14 cellular contexts compared by ENCODE assay signal in genomic region chr10:6674282-6674681, GRCh38.
DNase-seq lines count a peak whose midpoint lies in the region; FAIRE-seq and TF ChIP-seq lines count a peak whose summit lies in the region.
"Had no signal": no experiment of that assay in that cellular context is flagged by ENCODE, and none has a peak within 500 bp of the region (broad histone marks: within the 10 kb centered on the region; RNA-seq: fewer than 3 reads in every experiment).

No MANE protein-coding gene starts in this region.

- H3K27me3 ChIP-seq in Loucy (ENCODE audit: insufficient read depth, low read length, poor library complexity, severe bottlenecking), result no peaks in the 10 kb centered on the region
- H3K27me3 ChIP-seq in uterus, result peaks cover 0 to 7% of the 10 kb centered on the region in 2 donors

- H3K9ac ChIP-seq in Loucy (ENCODE audit: low read depth, low read length, poor library complexity, severe bottlenecking), result no peak overlapping the region

- no peaks in the 10 kb centered on the region for H3K9me2 ChIP-seq in Loucy (replicated peaks; ENCODE audit: low read depth, low read length)

- H4K20me1 ChIP-seq in Loucy (ENCODE audit: insufficient read depth, low read length, poor library complexity, severe bottlenecking), result no peaks in the 10 kb centered on the region

- no peak overlapping the region for H3K4me3 ChIP-seq in Loucy (ENCODE audit: low read length, poor library complexity, severe bottlenecking)
- H3K4me3 ChIP-seq in uterus, result no peak overlapping the region
- H3K4me3 ChIP-seq: SK-N-MC had no signal

- TF ChIP-seq CTCF in Loucy (conservative IDR thresholded peaks at IDR 0.05; ENCODE audit: low read length) (no peak), uterus (IDR thresholded peaks at IDR 0.05) (no peak)

- DNase-seq in CD1c-positive myeloid dendritic cell (ENCODE audit: extremely low spot score), result peak; percentile 35
- peak; percentile 78 for DNase-seq in RPMI8226
- no peak for DNase-seq in uterus
- DNase-seq in SHP77 (lab: John Stamatoyannopoulos, UW), result no peak
- no peak for DNase-seq in activated CD4-positive, alpha-beta T cell treated with anti-CD3 and anti-CD28 coated beads, Interleukin-2, amount 50 U/mL, for 1 hour
- DNase-seq: C1 segment of cervical spinal cord, HCEC 1CT, NCI-H1930, NCI-H2171 treated with DMSO at 0.1 percent for 48 hours, NCI-H510A, NCI-H82 had no signal

- peak overlapping the region; percentile 4 for H3K4me2 ChIP-seq in Loucy (ENCODE audit: low read depth, low read length, poor library complexity, severe bottlenecking)

- H3K4me1 ChIP-seq in Loucy (ENCODE audit: insufficient read depth, low read length, poor library complexity, severe bottlenecking), result peaks cover 36% of the 10 kb centered on the region
- H3K4me1 ChIP-seq in uterus, result no peaks in the 10 kb centered on the region

- no peak overlapping the region for H2AFZ ChIP-seq in Loucy (ENCODE audit: low read length)

- intact Hi-C loops in uterus (cut with DNase I; ENCODE audit: low total_unique reads), result no loop called here

- no peaks in the 10 kb centered on the region for H3F3A ChIP-seq in Loucy (ENCODE audit: low read depth)

- FAIRE-seq in islet of Langerhans (lab: Jason Lieb, UNC), result peak; percentile 47

- H3K36me3 ChIP-seq in Loucy (ENCODE audit: insufficient read depth, low read length), result no peaks in the 10 kb centered on the region
- no peaks in the 10 kb centered on the region for H3K36me3 ChIP-seq in uterus

- no peak for TF ChIP-seq POLR2A in uterus (IDR thresholded peaks at IDR 0.05)

- H3K79me2 ChIP-seq in Loucy (ENCODE audit: insufficient read depth, low read length), result no peaks in the 10 kb centered on the region

- no peak overlapping the region for H3K27ac ChIP-seq in uterus
- H3K27ac ChIP-seq: SK-N-MC had no signal

- H3K9me3 ChIP-seq in Loucy (ENCODE audit: insufficient read depth, low read depth, low read length) (no peaks in the 10 kb centered on the region), uterus (no peaks in the 10 kb centered on the region)

Comparison
In these comparisons a context has a peak if more than half of its experiments do, and no peak if none do; other contexts are left out.
1. DNase-seq: peak in CD1c-positive myeloid dendritic cell (single experiment) and RPMI8226 (single experiment); none in uterus (0 of 2), SHP77 (0 of 2) and activated CD4-positive, alpha-beta T cell treated with anti-CD3 and anti-CD28 coated beads, Interleukin-2, amount 50 U/mL, for 1 hour (single experiment).